ENCODE assay signal across 34 cellular contexts in genomic region chr1:57117753-57118152, GRCh38.
"Had no signal": no experiment of that assay in that cellular context is flagged by ENCODE, and none has a peak within 500 bp of the region (broad histone marks: within the 10 kb centered on the region; RNA-seq: fewer than 3 reads in every experiment).

No MANE protein-coding gene starts in this region.

- DNase-seq: Karpas-422, Kasumi-1, KG1, MG63, MM.1S, MV-4-11, NCI-H1048, NCI-H1092, NCI-H1092 treated with DMSO at 0.1 percent for 48 hours, NCI-H1105, NCI-H1105 treated with DMSO at 0.1 percent for 48 hours, NCI-H1417, NCI-H1417 treated with DMSO at 0.1 percent for 48 hours, NCI-H1436, NCI-H1436 treated with DMSO at 0.1 percent for 48 hours, NCI-H146, NCI-H1694, NCI-H1694 treated with DMSO at 0.1 percent for 48 hours, NCI-H187, NCI-H187 treated with DMSO at 0.1 percent for 48 hours, NCI-H1930, NCI-H2029, NCI-H2029 treated with DMSO at 0.1 percent for 48 hours, NCI-H2081, NCI-H2081 treated with DMSO at 0.1 percent for 48 hours, NCI-H2107, NCI-H2171, NCI-H2171 treated with DMSO at 0.1 percent for 48 hours, NCI-H2227 treated with DMSO at 0.1 percent for 48 hours, NCI-H226, NCI-H345, NCI-H446, NCI-H446 treated with DMSO at 0.1 percent for 48 hours had no signal

- H3K9ac ChIP-seq: KMS-11 had no signal

- H3K9me3 ChIP-seq: MG63 had no signal

- H3K27ac ChIP-seq: KMS-11 had no signal

- H3K27me3 ChIP-seq: MG63 had no signal

- H3K4me3 ChIP-seq: MG63 had no signal

- H3K4me2 ChIP-seq: KMS-11 had no signal

- H3K36me3 ChIP-seq: MG63 had no signal
